2 cellular contexts compared by ENCODE assay signal in the genomic region with DNA sequence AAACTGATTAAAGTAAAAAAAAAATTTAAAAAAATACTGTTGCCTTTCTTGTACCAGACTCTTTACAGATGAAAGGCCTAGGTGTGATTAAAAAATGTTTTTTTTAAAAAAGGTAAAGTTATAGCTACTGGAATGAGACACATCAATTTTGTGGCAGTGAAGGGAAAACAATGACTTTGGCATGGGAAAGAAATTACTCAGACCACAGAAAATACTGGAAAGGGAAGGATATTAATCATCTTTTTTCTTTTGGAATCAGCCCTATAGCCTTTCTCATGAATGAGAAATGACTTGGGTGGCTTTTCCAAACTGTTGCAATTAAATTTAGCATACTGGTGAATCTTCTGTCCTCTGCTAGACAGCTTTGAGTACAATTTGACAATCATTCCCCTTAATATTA.
TF ChIP-seq lines count a peak whose summit lies in the region.

No MANE protein-coding gene starts in this region.

TF ChIP-seq in SK-N-SH, 30 proteins besides CTCF, POLR2A, EP300 and RAD21 (continued from another document):
- TF ChIP-seq USF2 (IDR thresholded peaks at IDR 0.05; ENCODE audit: borderline replicate concordance, low read depth, low read length): no peak
- TF ChIP-seq JUND (IDR thresholded peaks at IDR 0.05): peak; percentile 22; the same call in 1 of the 2 replicates
- no peak for TF ChIP-seq TEAD4 (IDR thresholded peaks at IDR 0.05; ENCODE audit: borderline replicate concordance, insufficient read depth)
- TF ChIP-seq, protein P1, sequence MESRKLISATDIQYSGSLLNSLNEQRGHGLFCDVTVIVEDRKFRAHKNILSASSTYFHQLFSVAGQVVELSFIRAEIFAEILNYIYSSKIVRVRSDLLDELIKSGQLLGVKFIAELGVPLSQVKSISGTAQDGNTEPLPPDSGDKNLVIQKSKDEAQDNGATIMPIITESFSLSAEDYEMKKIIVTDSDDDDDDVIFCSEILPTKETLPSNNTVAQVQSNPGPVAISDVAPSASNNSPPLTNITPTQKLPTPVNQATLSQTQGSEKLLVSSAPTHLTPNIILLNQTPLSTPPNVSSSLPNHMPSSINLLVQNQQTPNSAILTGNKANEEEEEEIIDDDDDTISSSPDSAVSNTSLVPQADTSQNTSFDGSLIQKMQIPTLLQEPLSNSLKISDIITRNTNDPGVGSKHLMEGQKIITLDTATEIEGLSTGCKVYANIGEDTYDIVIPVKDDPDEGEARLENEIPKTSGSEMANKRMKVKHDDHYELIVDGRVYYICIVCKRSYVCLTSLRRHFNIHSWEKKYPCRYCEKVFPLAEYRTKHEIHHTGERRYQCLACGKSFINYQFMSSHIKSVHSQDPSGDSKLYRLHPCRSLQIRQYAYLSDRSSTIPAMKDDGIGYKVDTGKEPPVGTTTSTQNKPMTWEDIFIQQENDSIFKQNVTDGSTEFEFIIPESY (IDR thresholded peaks at IDR 0.05; ENCODE audit: borderline replicate concordance, low read depth): no peak
- TF ChIP-seq NFIC (IDR thresholded peaks at IDR 0.05; ENCODE audit: borderline replicate concordance): peak; percentile 47; the same call in 1 of the 2 replicates
- no peak for TF ChIP-seq IRF3 (IDR thresholded peaks at IDR 0.05; ENCODE audit: low read depth, low read length)
- TF ChIP-seq PBX3 (IDR thresholded peaks at IDR 0.05): peak; percentile 74

TF ChIP-seq in SK-N-SH treated with all-trans-retinoic acid at 6 μM for 48 hours, 23 proteins besides CTCF, POLR2A, EP300 and RAD21 (continued from another document):
- TF ChIP-seq POU6F1 (CRISPR knock-in tag; IDR thresholded peaks at IDR 0.05; ENCODE audit: borderline replicate concordance, low read depth) (no peak), ARNTL (CRISPR knock-in tag; IDR thresholded peaks at IDR 0.05; ENCODE audit: borderline replicate concordance, low read depth) (no peak), CSDC2 (CRISPR knock-in tag; IDR thresholded peaks at IDR 0.05) (no peak), ESRRG (CRISPR knock-in tag; IDR thresholded peaks at IDR 0.05) (no peak), TSHZ2 (CRISPR knock-in tag; IDR thresholded peaks at IDR 0.05) (no peak), ZNF565 (CRISPR knock-in tag; conservative IDR thresholded peaks at IDR 0.05; ENCODE audit: low read depth) (no peak), ZNF8 (CRISPR knock-in tag; IDR thresholded peaks at IDR 0.05) (no peak), ZNF70 (CRISPR knock-in tag; IDR thresholded peaks at IDR 0.05) (no peak), SNAI2 (CRISPR knock-in tag; IDR thresholded peaks at IDR 0.05) (no peak), GLIS3 (CRISPR knock-in tag; IDR thresholded peaks at IDR 0.05) (no peak), CSRNP3 (CRISPR knock-in tag; IDR thresholded peaks at IDR 0.05) (no peak), ZFP30 (CRISPR knock-in tag; IDR thresholded peaks at IDR 0.05) (no peak), RARB (CRISPR knock-in tag; IDR thresholded peaks at IDR 0.05) (no peak), ZFP3 (CRISPR knock-in tag; IDR thresholded peaks at IDR 0.05) (no peak), ZC3H10 (CRISPR knock-in tag; IDR thresholded peaks at IDR 0.05) (no peak)
- TF ChIP-seq, protein P2, sequence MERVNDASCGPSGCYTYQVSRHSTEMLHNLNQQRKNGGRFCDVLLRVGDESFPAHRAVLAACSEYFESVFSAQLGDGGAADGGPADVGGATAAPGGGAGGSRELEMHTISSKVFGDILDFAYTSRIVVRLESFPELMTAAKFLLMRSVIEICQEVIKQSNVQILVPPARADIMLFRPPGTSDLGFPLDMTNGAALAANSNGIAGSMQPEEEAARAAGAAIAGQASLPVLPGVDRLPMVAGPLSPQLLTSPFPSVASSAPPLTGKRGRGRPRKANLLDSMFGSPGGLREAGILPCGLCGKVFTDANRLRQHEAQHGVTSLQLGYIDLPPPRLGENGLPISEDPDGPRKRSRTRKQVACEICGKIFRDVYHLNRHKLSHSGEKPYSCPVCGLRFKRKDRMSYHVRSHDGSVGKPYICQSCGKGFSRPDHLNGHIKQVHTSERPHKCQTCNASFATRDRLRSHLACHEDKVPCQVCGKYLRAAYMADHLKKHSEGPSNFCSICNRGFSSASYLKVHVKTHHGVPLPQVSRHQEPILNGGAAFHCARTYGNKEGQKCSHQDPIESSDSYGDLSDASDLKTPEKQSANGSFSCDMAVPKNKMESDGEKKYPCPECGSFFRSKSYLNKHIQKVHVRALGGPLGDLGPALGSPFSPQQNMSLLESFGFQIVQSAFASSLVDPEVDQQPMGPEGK (CRISPR knock-in tag; IDR thresholded peaks at IDR 0.05; ENCODE audit: borderline replicate concordance): no peak
TF ChIP-seq in SK-N-SH treated with all-trans-retinoic acid at 6 μM for 48 hours: peak in this region for 0.
